1 cellular context compared by ENCODE assay signal in genomic region chr3:149235599-149236424, GRCh38.
TF ChIP-seq lines count a peak whose summit lies in the region.

No MANE protein-coding gene starts in this region.

TF ChIP-seq in HepG2, 621 proteins besides CTCF, POLR2A, EP300 and RAD21 (continued from another document and continues in another):
- TF ChIP-seq IRF9 (CRISPR knock-in tag; IDR thresholded peaks at IDR 0.05; ENCODE audit: borderline replicate concordance) (no peak; the same call in 1 of the 2 replicates), ZNF567 (CRISPR knock-in tag; IDR thresholded peaks at IDR 0.05; ENCODE audit: borderline replicate concordance) (peak; percentile 41; the same call in 1 of the 2 replicates), HNF1A (IDR thresholded peaks at IDR 0.05; ENCODE audit: low read depth) (0 out of 2 replicates have a peak, but pooled peaks have one; percentile 46), HNF1A (CRISPR knock-in tag; IDR thresholded peaks at IDR 0.05; ENCODE audit: borderline replicate concordance) (no peak; the same call in 1 of the 2 replicates), BRD4 (CRISPR knock-in tag; IDR thresholded peaks at IDR 0.05) (peak; percentile 17; the same call in 1 of the 2 replicates), MEF2D (CRISPR knock-in tag; IDR thresholded peaks at IDR 0.05) (peak; percentile 58; the same call in 1 of the 2 replicates), CENPT (CRISPR knock-in tag; IDR thresholded peaks at IDR 0.05; ENCODE audit: low read depth) (no peak), RBM39 (IDR thresholded peaks at IDR 0.05; ENCODE audit: low read depth, low read length, poor library complexity, severe bottlenecking) (no peak), KDM1A (CRISPR knock-in tag; IDR thresholded peaks at IDR 0.05) (no peak), ZNF205 (CRISPR knock-in tag; IDR thresholded peaks at IDR 0.05) (0 out of 2 replicates have a peak, but pooled peaks have one; percentile 20), RFXAP (CRISPR knock-in tag; IDR thresholded peaks at IDR 0.05; ENCODE audit: borderline replicate concordance) (no peak), MED8 (CRISPR knock-in tag; IDR thresholded peaks at IDR 0.05; ENCODE audit: insufficient replicate concordance) (peak; percentile 18), ZSCAN29 (CRISPR knock-in tag; conservative IDR thresholded peaks at IDR 0.05) (0 out of 2 replicates have a peak, but pooled peaks have one; percentile 9), ZBTB49 (CRISPR knock-in tag; IDR thresholded peaks at IDR 0.05; ENCODE audit: borderline replicate concordance) (no peak), ZNF557 (CRISPR knock-in tag; IDR thresholded peaks at IDR 0.05) (no peak), SALL1 (CRISPR knock-in tag; IDR thresholded peaks at IDR 0.05) (peak; percentile 25), WIZ (CRISPR knock-in tag; IDR thresholded peaks at IDR 0.05) (peak; percentile 32; the same call in 1 of the 2 replicates), ZKSCAN8 (CRISPR knock-in tag; IDR thresholded peaks at IDR 0.05; ENCODE audit: borderline replicate concordance) (0 out of 2 replicates have a peak, but pooled peaks have one; percentile 53), ASH2L (IDR thresholded peaks at IDR 0.05; ENCODE audit: insufficient read length, low read depth, low read length) (peak; percentile 40), FOSL2 (CRISPR knock-in tag; IDR thresholded peaks at IDR 0.05) (peak; percentile 22; the same call in 1 of the 2 replicates), IRF2 (CRISPR knock-in tag; IDR thresholded peaks at IDR 0.05) (peak; percentile 38; the same call in 1 of the 2 replicates), NFKBIZ (CRISPR knock-in tag; IDR thresholded peaks at IDR 0.05) (peak; percentile 63; the same call in 1 of the 2 replicates), SMAD1 (CRISPR knock-in tag; IDR thresholded peaks at IDR 0.05; ENCODE audit: borderline replicate concordance, low read depth) (no peak), KLF6 (CRISPR knock-in tag; IDR thresholded peaks at IDR 0.05) (no peak), GATAD1 (CRISPR knock-in tag; IDR thresholded peaks at IDR 0.05) (peak; percentile 18; the same call in 1 of the 2 replicates), TBX2 (CRISPR knock-in tag; IDR thresholded peaks at IDR 0.05; ENCODE audit: borderline replicate concordance) (peak; percentile 84), CREB1 (IDR thresholded peaks at IDR 0.05) (no peak), CREB1 (CRISPR knock-in tag; IDR thresholded peaks at IDR 0.05) (peak; percentile 76), BCL6 (CRISPR knock-in tag; IDR thresholded peaks at IDR 0.05) (peak; percentile 71), HDAC1 (CRISPR knock-in tag; IDR thresholded peaks at IDR 0.05) (peak; percentile 35; the same call in 1 of the 2 replicates), ELF4 (CRISPR knock-in tag; IDR thresholded peaks at IDR 0.05; ENCODE audit: borderline replicate concordance) (peak; percentile 44; the same call in 1 of the 2 replicates), CREM (IDR thresholded peaks at IDR 0.05) (peak; percentile 75; the same call in 1 of the 2 replicates), CREM (CRISPR knock-in tag; IDR thresholded peaks at IDR 0.05) (no peak), NR2F2 (IDR thresholded peaks at IDR 0.05; ENCODE audit: borderline replicate concordance, low read depth) (peak; percentile 94), THRA (CRISPR knock-in tag; IDR thresholded peaks at IDR 0.05; ENCODE audit: borderline replicate concordance) (peak; percentile 72; the same call in 1 of the 2 replicates), KAT8 (CRISPR knock-in tag; IDR thresholded peaks at IDR 0.05) (peak; percentile 76), E2F1 (CRISPR knock-in tag; IDR thresholded peaks at IDR 0.05) (no peak), CEBPB (IDR thresholded peaks at IDR 0.05; ENCODE audit: borderline replicate concordance, low read depth, low read length) (no peak), HES4 (CRISPR knock-in tag; IDR thresholded peaks at IDR 0.05; ENCODE audit: borderline replicate concordance) (no peak), DPF2 (CRISPR knock-in tag; IDR thresholded peaks at IDR 0.05; ENCODE audit: borderline replicate concordance, low read depth) (peak; percentile 56; the same call in 1 of the 2 replicates), ZNF331 (CRISPR knock-in tag; IDR thresholded peaks at IDR 0.05) (0 out of 2 replicates have a peak, but pooled peaks have one; percentile 29), DNMT1 (CRISPR knock-in tag; IDR thresholded peaks at IDR 0.05) (no peak), PHF21A (CRISPR knock-in tag; IDR thresholded peaks at IDR 0.05) (peak; percentile 56; the same call in 1 of the 2 replicates), IKZF5 (CRISPR knock-in tag; IDR thresholded peaks at IDR 0.05) (peak; percentile 69), ARNT (IDR thresholded peaks at IDR 0.05) (no peak), ARID4A (CRISPR knock-in tag; IDR thresholded peaks at IDR 0.05; ENCODE audit: borderline replicate concordance) (peak; percentile 36; the same call in 1 of the 2 replicates), GATA4 (IDR thresholded peaks at IDR 0.05; ENCODE audit: borderline replicate concordance, low read depth) (peak; percentile 89), ZKSCAN5 (CRISPR knock-in tag; IDR thresholded peaks at IDR 0.05) (peak; percentile 93), ISL2 (CRISPR knock-in tag; IDR thresholded peaks at IDR 0.05) (peak; percentile 91), ZNF550 (CRISPR knock-in tag; IDR thresholded peaks at IDR 0.05; ENCODE audit: borderline replicate concordance) (no peak), POGZ (CRISPR knock-in tag; IDR thresholded peaks at IDR 0.05) (peak; percentile 44; the same call in 1 of the 2 replicates), ZNF20 (CRISPR knock-in tag; IDR thresholded peaks at IDR 0.05) (no peak), KAT2B (IDR thresholded peaks at IDR 0.05; ENCODE audit: borderline replicate concordance, low read depth, low read length) (0 out of 2 replicates have a peak, but pooled peaks have one; percentile 50)
